8 cellular contexts compared by ENCODE assay signal in the genomic region with DNA sequence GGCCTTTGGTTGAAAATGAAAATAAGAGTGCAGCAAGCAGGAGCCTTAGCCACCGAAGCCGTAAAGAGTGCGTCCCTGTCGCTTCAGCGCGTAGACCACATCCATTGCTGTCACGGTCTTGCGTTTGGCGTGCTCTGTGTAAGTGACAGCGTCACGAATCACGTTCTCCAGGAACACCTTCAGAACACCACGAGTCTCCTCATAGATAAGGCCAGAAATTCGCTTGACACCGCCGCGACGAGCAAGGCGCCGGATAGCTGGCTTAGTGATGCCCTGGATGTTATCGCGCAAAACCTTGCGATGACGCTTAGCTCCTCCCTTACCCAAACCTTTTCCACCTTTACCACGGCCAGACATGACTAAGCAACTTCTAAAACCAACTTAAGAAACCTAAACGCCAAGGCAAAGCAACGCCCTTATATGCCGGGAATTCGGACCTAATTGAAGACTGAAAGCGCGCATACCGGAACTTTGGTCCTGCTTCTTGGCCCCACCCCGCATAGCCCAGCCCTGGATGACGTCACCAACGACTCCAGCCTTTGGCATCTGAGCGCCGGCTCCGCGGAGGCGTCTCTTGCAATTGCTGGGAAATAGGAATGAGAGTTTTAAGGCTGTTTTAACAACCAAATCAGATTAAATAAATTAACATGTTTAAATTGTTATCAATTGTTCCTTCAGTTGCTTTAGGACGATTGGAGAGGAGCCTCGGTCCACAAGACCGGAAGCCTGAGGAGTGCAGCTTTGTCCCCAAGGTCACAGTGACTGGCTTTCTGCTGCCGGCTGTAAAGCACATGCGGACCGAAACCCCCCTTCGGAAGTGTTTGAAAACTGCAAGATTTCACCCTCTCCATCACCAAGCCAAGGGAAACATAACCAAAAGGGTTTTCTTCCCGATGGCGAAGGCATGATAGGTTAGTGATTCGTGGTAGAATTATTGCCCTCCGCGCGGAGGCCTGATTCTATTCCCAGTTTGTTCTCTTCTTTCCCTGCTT.
DNase-seq lines count a peak whose midpoint lies in the region; ATAC-seq and TF ChIP-seq lines count a peak whose summit lies in the region.

No MANE protein-coding gene starts in this region.

- H3F3A ChIP-seq in smooth muscle cell (ENCODE audit: low read depth) = peaks cover 7% of the 10 kb centered on the region

- peaks cover 10% of the 10 kb centered on the region for H3K79me2 ChIP-seq in smooth muscle cell (ENCODE audit: low read depth)

- peak overlapping the region; percentile 90 for H2AFZ ChIP-seq in smooth muscle cell (ENCODE audit: low read depth)

- H3K27me3 ChIP-seq in AG04450 (ENCODE audit: control insufficient read depth, insufficient read depth, low read length) (no peaks in the 10 kb centered on the region), smooth muscle cell (ENCODE audit: low read depth) (no peaks in the 10 kb centered on the region)

- POLR2A ChIA-PET in AG04450 (lab: Yijun Ruan, JAX) (interaction anchor here (1.1 to 4.7 kb wide), 7 partner anchors 13 to 862 kb away, joined by 4 to 69 read pairs (median 5); a partner anchor contains a TSS), WTC11 (lab: Charles Lee) (interaction anchor here (0.5 to 4.4 kb wide), 26 partner anchors 13 to 1605 kb away, joined by 3 to 153 read pairs (median 4); a partner anchor contains a TSS)

- H3K27me3 Mint-ChIP-seq in WTC11 (ENCODE audit: low read depth) = peaks cover 4% of the 10 kb centered on the region

- CTCF ChIA-PET in AG04450 (lab: Charles Lee) (interaction anchor here (1.0 kb wide), 1 partner anchor 11 kb away, joined by 3 read pairs; no protein-coding TSS in a partner anchor), WTC11 (lab: Charles Lee) (interaction anchor here (1.1 to 2.2 kb wide), 2 partner anchors 27 to 310 kb away, joined by 3 to 7 read pairs; no protein-coding TSS in a partner anchor)

- ATAC-seq in GM18907 (IDR thresholded peaks at IDR 0.05; ENCODE audit: unreplicated experiment) (peak; percentile 84), HG03159 (IDR thresholded peaks at IDR 0.05; ENCODE audit: unreplicated experiment) (peak; percentile 64), WTC11 (peak; percentile 73)

- peaks cover 15% of the 10 kb centered on the region for H3K36me3 Mint-ChIP-seq in WTC11

- peak overlapping the region; percentile 89 for H3K4me2 ChIP-seq in smooth muscle cell

- DNase-seq in AG04450 (ENCODE audit: low read depth, low spot score) (peak; percentile 97), NCI-H2227 treated with DMSO at 0.1 percent for 48 hours (lab: John Stamatoyannopoulos, UW) (peak; percentile 98), WTC11 (ENCODE audit: low spot score) (peak; percentile 96), cardiac fibroblast (ENCODE audit: low read depth in 2 of 2) (peak; percentile 99 to 100), iPS-NIHi7 (ENCODE audit: extremely low spot score) (peak; percentile 87), smooth muscle cell (lab: John Stamatoyannopoulos, UW; ENCODE audit: unreplicated experiment) (peak; percentile 66)

- H3K9ac ChIP-seq in smooth muscle cell (ENCODE audit: low read depth) = peak overlapping the region; percentile 69

- peak overlapping the region; percentile 97 for H3K4me3 Mint-ChIP-seq in WTC11

- H3K9me3 Mint-ChIP-seq in WTC11 = peaks cover 24% of the 10 kb centered on the region

- peak overlapping the region; percentile 98 for H3K27ac ChIP-seq in AG04450 (ENCODE audit: low read depth, low read length)
- H3K27ac ChIP-seq in smooth muscle cell (ENCODE audit: low read depth) = peak overlapping the region; percentile 87

- H3K9me3 ChIP-seq in AG04450 (ENCODE audit: control insufficient read depth, insufficient read depth, low read length) = peaks cover 3% of the 10 kb centered on the region
- H3K9me3 ChIP-seq in smooth muscle cell (replicated peaks; ENCODE audit: low read depth) = no peaks in the 10 kb centered on the region

- H3K27ac Mint-ChIP-seq in WTC11 = peak overlapping the region; percentile 100

- no peaks in the 10 kb centered on the region for H3K36me3 ChIP-seq in smooth muscle cell (ENCODE audit: low read depth)

- under 1% methylated on average over 53 of the region's 53 CpGs for WGBS in smooth muscle cell (ENCODE audit: low lambda C conversion rate)

- H4K20me1 ChIP-seq in smooth muscle cell (ENCODE audit: low read depth) = no peaks in the 10 kb centered on the region

- H3K4me3 ChIP-seq in AG04450 (ENCODE audit: low read depth, low read length) (peak overlapping the region; percentile 99), cardiac fibroblast (replicated peaks in 1 of 2; ENCODE audit: low read depth in 2 of 2, low read length in 2 of 2) (peak overlapping the region; percentile 68 to 74), smooth muscle cell (peak overlapping the region; percentile 69)

- TF ChIP-seq CTCF in AG04450 (IDR thresholded peaks at IDR 0.05; ENCODE audit: low read depth, low read length) = no peak
- no peak for TF ChIP-seq CTCF in WTC11 (IDR thresholded peaks at IDR 0.05)
- no peak for TF ChIP-seq CTCF in cardiac fibroblast (IDR thresholded peaks at IDR 0.05; ENCODE audit: low read depth, low read length)
- no peak for TF ChIP-seq CTCF in smooth muscle cell (IDR thresholded peaks at IDR 0.05; ENCODE audit: borderline replicate concordance, insufficient read depth, poor library complexity, severe bottlenecking)

- H3K4me1 ChIP-seq in smooth muscle cell (ENCODE audit: low read depth) = no peaks in the 10 kb centered on the region

- peaks cover 16% of the 10 kb centered on the region for H3K4me1 Mint-ChIP-seq in WTC11

TF ChIP-seq in WTC11, 78 proteins besides CTCF, POLR2A, EP300 and RAD21 (continues in another document):
- TF ChIP-seq, protein P1, sequence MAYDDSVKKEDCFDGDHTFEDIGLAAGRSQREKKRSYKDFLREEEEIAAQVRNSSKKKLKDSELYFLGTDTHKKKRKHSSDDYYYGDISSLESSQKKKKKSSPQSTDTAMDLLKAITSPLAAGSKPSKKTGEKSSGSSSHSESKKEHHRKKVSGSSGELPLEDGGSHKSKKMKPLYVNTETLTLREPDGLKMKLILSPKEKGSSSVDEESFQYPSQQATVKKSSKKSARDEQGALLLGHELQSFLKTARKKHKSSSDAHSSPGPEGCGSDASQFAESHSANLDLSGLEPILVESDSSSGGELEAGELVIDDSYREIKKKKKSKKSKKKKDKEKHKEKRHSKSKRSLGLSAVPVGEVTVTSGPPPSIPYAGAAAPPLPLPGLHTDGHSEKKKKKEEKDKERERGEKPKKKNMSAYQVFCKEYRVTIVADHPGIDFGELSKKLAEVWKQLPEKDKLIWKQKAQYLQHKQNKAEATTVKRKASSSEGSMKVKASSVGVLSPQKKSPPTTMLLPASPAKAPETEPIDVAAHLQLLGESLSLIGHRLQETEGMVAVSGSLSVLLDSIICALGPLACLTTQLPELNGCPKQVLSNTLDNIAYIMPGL (CRISPR knock-in tag; IDR thresholded peaks at IDR 0.05) = peak; percentile 96
- TF ChIP-seq, protein P2, sequence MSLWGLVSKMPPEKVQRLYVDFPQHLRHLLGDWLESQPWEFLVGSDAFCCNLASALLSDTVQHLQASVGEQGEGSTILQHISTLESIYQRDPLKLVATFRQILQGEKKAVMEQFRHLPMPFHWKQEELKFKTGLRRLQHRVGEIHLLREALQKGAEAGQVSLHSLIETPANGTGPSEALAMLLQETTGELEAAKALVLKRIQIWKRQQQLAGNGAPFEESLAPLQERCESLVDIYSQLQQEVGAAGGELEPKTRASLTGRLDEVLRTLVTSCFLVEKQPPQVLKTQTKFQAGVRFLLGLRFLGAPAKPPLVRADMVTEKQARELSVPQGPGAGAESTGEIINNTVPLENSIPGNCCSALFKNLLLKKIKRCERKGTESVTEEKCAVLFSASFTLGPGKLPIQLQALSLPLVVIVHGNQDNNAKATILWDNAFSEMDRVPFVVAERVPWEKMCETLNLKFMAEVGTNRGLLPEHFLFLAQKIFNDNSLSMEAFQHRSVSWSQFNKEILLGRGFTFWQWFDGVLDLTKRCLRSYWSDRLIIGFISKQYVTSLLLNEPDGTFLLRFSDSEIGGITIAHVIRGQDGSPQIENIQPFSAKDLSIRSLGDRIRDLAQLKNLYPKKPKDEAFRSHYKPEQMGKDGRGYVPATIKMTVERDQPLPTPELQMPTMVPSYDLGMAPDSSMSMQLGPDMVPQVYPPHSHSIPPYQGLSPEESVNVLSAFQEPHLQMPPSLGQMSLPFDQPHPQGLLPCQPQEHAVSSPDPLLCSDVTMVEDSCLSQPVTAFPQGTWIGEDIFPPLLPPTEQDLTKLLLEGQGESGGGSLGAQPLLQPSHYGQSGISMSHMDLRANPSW (CRISPR knock-in tag; conservative IDR thresholded peaks at IDR 0.05; ENCODE audit: low read depth) = no peak
- TF ChIP-seq GTF2I (CRISPR knock-in tag; conservative IDR thresholded peaks at IDR 0.05) (no peak), RELA (CRISPR knock-in tag; IDR thresholded peaks at IDR 0.05; ENCODE audit: borderline replicate concordance) (no peak; the same call in 1 of the 2 replicates)
- TF ChIP-seq, protein P3, sequence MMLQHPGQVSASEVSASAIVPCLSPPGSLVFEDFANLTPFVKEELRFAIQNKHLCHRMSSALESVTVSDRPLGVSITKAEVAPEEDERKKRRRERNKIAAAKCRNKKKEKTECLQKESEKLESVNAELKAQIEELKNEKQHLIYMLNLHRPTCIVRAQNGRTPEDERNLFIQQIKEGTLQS (CRISPR knock-in tag; conservative IDR thresholded peaks at IDR 0.05) = peak; percentile 87
- TF ChIP-seq, protein P4, sequence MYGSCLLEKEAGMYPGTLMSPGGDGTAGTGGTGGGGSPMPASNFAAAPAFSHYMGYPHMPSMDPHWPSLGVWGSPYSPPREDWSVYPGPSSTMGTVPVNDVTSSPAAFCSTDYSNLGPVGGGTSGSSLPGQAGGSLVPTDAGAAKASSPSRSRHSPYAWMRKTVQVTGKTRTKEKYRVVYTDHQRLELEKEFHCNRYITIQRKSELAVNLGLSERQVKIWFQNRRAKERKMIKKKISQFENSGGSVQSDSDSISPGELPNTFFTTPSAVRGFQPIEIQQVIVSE (CRISPR knock-in tag; IDR thresholded peaks at IDR 0.05; ENCODE audit: borderline replicate concordance) = peak; percentile 81; the same call in 1 of the 2 replicates

Comparison
In these comparisons a context has a peak if more than half of its experiments do, and no peak if none do; other contexts are left out.
1. Peak in every context shown above with its lines: DNase-seq, ATAC-seq, H3K4me3 ChIP-seq and H3K27ac ChIP-seq.